8 cellular contexts compared by ENCODE assay signal in genomic region chr6:31581511-31582229, GRCh38.
DNase-seq lines count a peak whose midpoint lies in the region; ATAC-seq lines count a peak whose summit lies in the region.

No MANE protein-coding gene starts in this region.

- H3K27me3 ChIP-seq in iPS-20b (ENCODE audit: insufficient read depth, low read length) = peaks cover 31% of the 10 kb centered on the region

- H3K9me3 ChIP-seq in iPS-20b (ENCODE audit: insufficient read depth, low read depth, low read length) = no peaks in the 10 kb centered on the region

- no peak for ATAC-seq in activated naive CD8-positive, alpha-beta T cell treated with anti-CD3 and anti-CD28 coated beads, Interleukin-2, amount 50 U/mL, for 24 hours
- ATAC-seq in stimulated activated naive CD8-positive, alpha-beta T cell treated with anti-CD3 and anti-CD28 coated beads, Interleukin-15, amount 100 ng/mL, for 72 hours = no peak
- no peak for ATAC-seq in GM21825 (IDR thresholded peaks at IDR 0.05; ENCODE audit: unreplicated experiment)

- peaks cover 37% of the 10 kb centered on the region for H3K36me3 Mint-ChIP-seq in activated naive CD8-positive, alpha-beta T cell treated with anti-CD3 and anti-CD28 coated beads, Interleukin-2, amount 50 U/mL, for 24 hours (ENCODE audit: low read depth)

- peak overlapping the region; percentile 94 for H3K4me3 ChIP-seq in iPS-20b (ENCODE audit: low read length)

- peak overlapping the region; percentile 86; the same call in 1 of the 2 replicates for H3K9ac ChIP-seq in iPS-20b (ENCODE audit: low read depth, low read length)

- no peaks in the 10 kb centered on the region; the same call in 1 of the 2 replicates for H3K4me1 ChIP-seq in iPS-20b (ENCODE audit: insufficient read depth, low read length)

- peak overlapping the region; percentile 87 for H3K27ac Mint-ChIP-seq in activated naive CD8-positive, alpha-beta T cell treated with anti-CD3 and anti-CD28 coated beads, Interleukin-2, amount 50 U/mL, for 24 hours
- peak overlapping the region; percentile 93 to 96 for H3K27ac Mint-ChIP-seq in stimulated activated naive CD8-positive, alpha-beta T cell treated with anti-CD3 and anti-CD28 coated beads, Interleukin-15, amount 100 ng/mL, for 72 hours

- H3K4me1 Mint-ChIP-seq in activated naive CD8-positive, alpha-beta T cell treated with anti-CD3 and anti-CD28 coated beads, Interleukin-2, amount 50 U/mL, for 24 hours = peaks cover 74% of the 10 kb centered on the region
- H3K4me1 Mint-ChIP-seq in stimulated activated naive CD8-positive, alpha-beta T cell treated with anti-CD3 and anti-CD28 coated beads, Interleukin-15, amount 100 ng/mL, for 72 hours = peaks cover 66% of the 10 kb centered on the region

- no peaks in the 10 kb centered on the region for H3K9me3 Mint-ChIP-seq in activated naive CD8-positive, alpha-beta T cell treated with anti-CD3 and anti-CD28 coated beads, Interleukin-2, amount 50 U/mL, for 24 hours
- no peaks in the 10 kb centered on the region for H3K9me3 Mint-ChIP-seq in stimulated activated naive CD8-positive, alpha-beta T cell treated with anti-CD3 and anti-CD28 coated beads, Interleukin-15, amount 100 ng/mL, for 72 hours

- peak overlapping the region; percentile 99 for H3K4me3 Mint-ChIP-seq in activated naive CD8-positive, alpha-beta T cell treated with anti-CD3 and anti-CD28 coated beads, Interleukin-2, amount 50 U/mL, for 24 hours
- peak overlapping the region; percentile 91 to 93 for H3K4me3 Mint-ChIP-seq in stimulated activated naive CD8-positive, alpha-beta T cell treated with anti-CD3 and anti-CD28 coated beads, Interleukin-15, amount 100 ng/mL, for 72 hours

- H3K27ac ChIP-seq in iPS-20b (ENCODE audit: low read length) = no peak overlapping the region

- H3K36me3 ChIP-seq in iPS-20b (ENCODE audit: insufficient read depth, low read depth, low read length) = no peaks in the 10 kb centered on the region

- DNase-seq in activated CD4-positive, alpha-beta T cell treated with anti-CD3 and anti-CD28 coated beads for 48 hours = peak; percentile 24
- DNase-seq in activated CD4-positive, alpha-beta T cell treated with anti-CD3 and anti-CD28 coated beads, Interleukin-2, amount 50 U/mL, for 4 hours = no peak
- DNase-seq in activated naive CD8-positive, alpha-beta T cell treated with anti-CD3 and anti-CD28 coated beads, Interleukin-2, amount 50 U/mL, for 24 hours = no peak
- no peak for DNase-seq in stimulated activated naive CD8-positive, alpha-beta T cell treated with anti-CD3 and anti-CD28 coated beads, Interleukin-15, amount 100 ng/mL, for 72 hours
- no peak for DNase-seq in stimulated activated naive CD4-positive, alpha-beta T cell treated with Interleukin-2 at 50 U/mL for 16 hours (lab: John Stamatoyannopoulos, UW)
- no peak for DNase-seq in effector CD8-positive, alpha-beta T cell (lab: John Stamatoyannopoulos, UW)

- no peaks in the 10 kb centered on the region for H3K27me3 Mint-ChIP-seq in activated naive CD8-positive, alpha-beta T cell treated with anti-CD3 and anti-CD28 coated beads, Interleukin-2, amount 50 U/mL, for 24 hours
- H3K27me3 Mint-ChIP-seq in stimulated activated naive CD8-positive, alpha-beta T cell treated with anti-CD3 and anti-CD28 coated beads, Interleukin-15, amount 100 ng/mL, for 72 hours = no peaks in the 10 kb centered on the region
